In the genomic region with DNA sequence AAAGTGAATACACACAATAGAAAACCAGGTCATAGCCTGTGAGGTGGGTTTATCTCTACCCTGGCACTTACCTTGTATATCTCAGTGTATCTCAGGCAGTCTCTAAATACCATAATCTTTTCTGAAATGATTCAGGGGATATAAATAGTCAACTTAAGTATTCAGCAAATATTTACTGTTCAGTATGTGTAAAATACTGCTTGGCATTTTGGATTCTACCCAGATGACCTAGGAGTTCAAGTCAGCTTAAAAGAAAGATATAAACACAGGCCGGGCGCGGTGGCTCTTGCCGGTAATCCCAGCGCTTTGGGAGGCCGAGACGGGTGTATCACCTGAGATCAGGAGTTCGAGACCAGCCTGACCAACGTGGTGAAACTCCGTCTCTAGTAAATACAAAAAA, we compare ENCODE assay signal across 1 cellular context.
TF ChIP-seq lines count a peak whose summit lies in the region.

No MANE protein-coding gene starts in this region.

TF ChIP-seq in HCT116, 20 proteins besides CTCF, POLR2A, EP300 and RAD21:
- TF ChIP-seq EZH2 (IDR thresholded peaks at IDR 0.05): no peak
- TF ChIP-seq YY1 (IDR thresholded peaks at IDR 0.05; ENCODE audit: extremely low read depth, insufficient replicate concordance, low read depth, low read length): no peak
- TF ChIP-seq CEBPB (IDR thresholded peaks at IDR 0.05; ENCODE audit: low read depth): no peak
- TF ChIP-seq, protein P1, sequence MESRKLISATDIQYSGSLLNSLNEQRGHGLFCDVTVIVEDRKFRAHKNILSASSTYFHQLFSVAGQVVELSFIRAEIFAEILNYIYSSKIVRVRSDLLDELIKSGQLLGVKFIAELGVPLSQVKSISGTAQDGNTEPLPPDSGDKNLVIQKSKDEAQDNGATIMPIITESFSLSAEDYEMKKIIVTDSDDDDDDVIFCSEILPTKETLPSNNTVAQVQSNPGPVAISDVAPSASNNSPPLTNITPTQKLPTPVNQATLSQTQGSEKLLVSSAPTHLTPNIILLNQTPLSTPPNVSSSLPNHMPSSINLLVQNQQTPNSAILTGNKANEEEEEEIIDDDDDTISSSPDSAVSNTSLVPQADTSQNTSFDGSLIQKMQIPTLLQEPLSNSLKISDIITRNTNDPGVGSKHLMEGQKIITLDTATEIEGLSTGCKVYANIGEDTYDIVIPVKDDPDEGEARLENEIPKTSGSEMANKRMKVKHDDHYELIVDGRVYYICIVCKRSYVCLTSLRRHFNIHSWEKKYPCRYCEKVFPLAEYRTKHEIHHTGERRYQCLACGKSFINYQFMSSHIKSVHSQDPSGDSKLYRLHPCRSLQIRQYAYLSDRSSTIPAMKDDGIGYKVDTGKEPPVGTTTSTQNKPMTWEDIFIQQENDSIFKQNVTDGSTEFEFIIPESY (IDR thresholded peaks at IDR 0.05; ENCODE audit: extremely low read depth, insufficient replicate concordance, low read length): no peak
- no peak for TF ChIP-seq EZH2phosphoT487 (IDR thresholded peaks at IDR 0.05; ENCODE audit: borderline replicate concordance)
- TF ChIP-seq ELF1 (IDR thresholded peaks at IDR 0.05; ENCODE audit: borderline replicate concordance, low read depth): no peak
- no peak for TF ChIP-seq SRF (IDR thresholded peaks at IDR 0.05; ENCODE audit: low read depth)
